Comparison of ENCODE assay signal across 9 cellular contexts in genomic region chr1:100719490-100719889, GRCh38. TPM values are rescaled to one million over a fixed set of nuclear protein-coding genes. Genes with fewer than 3 reads are reported as not detected.
DNase-seq lines count a peak whose midpoint lies in the region; ATAC-seq and TF ChIP-seq lines count a peak whose summit lies in the region.
"Had no signal": no experiment of that assay in that cellular context is flagged by ENCODE, and none has a peak within 500 bp of the region (broad histone marks: within the 10 kb centered on the region; RNA-seq: fewer than 3 reads in every experiment).

TSS of gene VCAM1 (plus strand) at chr1:100719742. CDS start at chr1:100719861, 119 bp downstream.

- H3K4me3 ChIP-seq in esophagus muscularis mucosa (peak within 1 kb of the TSS; percentile 32 to 46 (median 35)), ovary (peak within 1 kb of the TSS; percentile 19)
- no peak within 1 kb of the TSS for H3K4me3 ChIP-seq in CD4-positive, alpha-beta memory T cell (ENCODE audit: low read length in 2 of 2)
- H3K4me3 ChIP-seq: K562 had no signal

- peaks cover 5 to 13% of the 10 kb centered on the region in 2 donors for H3K27me3 Mint-ChIP-seq in CD4-positive, alpha-beta memory T cell
- peaks cover 48% of the 10 kb centered on the region for H3K27me3 Mint-ChIP-seq in T-helper 17 cell

- DNase-seq in GM10248 (ENCODE audit: extremely low spot score) = peak; percentile 7
- DNase-seq in esophagus muscularis mucosa (ENCODE audit: extremely low spot score) = no peak
- peak; percentile 20 to 39 (median 23) for DNase-seq in ovary
- no peak for DNase-seq in CD4-positive, alpha-beta memory T cell
- DNase-seq in T-helper 17 cell = no peak
- no peak for DNase-seq in germinal center (ENCODE audit: low spot score)

- H3K27ac Mint-ChIP-seq in CD4-positive, alpha-beta memory T cell = no peak within 1 kb of the TSS
- H3K27ac Mint-ChIP-seq in T-helper 17 cell = no peak within 1 kb of the TSS

- TF ChIP-seq EP300 in esophagus muscularis mucosa (IDR thresholded peaks at IDR 0.05) (no peak), ovary (IDR thresholded peaks at IDR 0.05) (no peak)

- peak within 1 kb of the TSS; percentile 10 to 56 (median 50) for H3K27ac ChIP-seq in esophagus muscularis mucosa (replicated peaks in 1 of 4)
- H3K27ac ChIP-seq in ovary = peak within 1 kb of the TSS in 1 of 2 donors; percentile 8
- H3K27ac ChIP-seq in CD4-positive, alpha-beta memory T cell (ENCODE audit: low read depth, low read length) = no peak within 1 kb of the TSS

- TF ChIP-seq POLR2A in esophagus muscularis mucosa (IDR thresholded peaks at IDR 0.05; ENCODE audit: low read depth) (no peak), ovary (IDR thresholded peaks at IDR 0.05) (no peak), GM18505 (IDR thresholded peaks at IDR 0.05; ENCODE audit: borderline replicate concordance, extremely low read depth, insufficient read depth, insufficient read length) (no peak)

- H3K4me3 Mint-ChIP-seq in CD4-positive, alpha-beta memory T cell = no peak within 1 kb of the TSS
- no peak within 1 kb of the TSS for H3K4me3 Mint-ChIP-seq in T-helper 17 cell

- H3K4me1 ChIP-seq in esophagus muscularis mucosa (peaks cover 5 to 34% (median 30%) of the 10 kb centered on the region in 4 donors), ovary (ENCODE audit: insufficient read depth) (peaks cover 6% of the 10 kb centered on the region)
- no peaks in the 10 kb centered on the region for H3K4me1 ChIP-seq in CD4-positive, alpha-beta memory T cell (ENCODE audit: insufficient read depth, low read length)

- no peaks in the 10 kb centered on the region for H3K27me3 ChIP-seq in esophagus muscularis mucosa
- no peaks in the 10 kb centered on the region for H3K27me3 ChIP-seq in ovary
- H3K27me3 ChIP-seq in CD4-positive, alpha-beta memory T cell (ENCODE audit: insufficient read depth, low read length) = peaks cover 5% of the 10 kb centered on the region

- H3K4me1 Mint-ChIP-seq in CD4-positive, alpha-beta memory T cell = no peaks in the 10 kb centered on the region
- H3K4me1 Mint-ChIP-seq in T-helper 17 cell = peaks cover 2% of the 10 kb centered on the region

- H3K36me3 Mint-ChIP-seq in CD4-positive, alpha-beta memory T cell = no peaks in the 10 kb centered on the region
- no peaks in the 10 kb centered on the region for H3K36me3 Mint-ChIP-seq in T-helper 17 cell (ENCODE audit: low read depth)

- no peak for TF ChIP-seq CTCF in GM10248 (IDR thresholded peaks at IDR 0.05; ENCODE audit: control extremely low read depth, extremely low read depth, low read depth, missing control alignments)
- no peak for TF ChIP-seq CTCF in esophagus muscularis mucosa (IDR thresholded peaks at IDR 0.05)
- TF ChIP-seq CTCF in ovary (IDR thresholded peaks at IDR 0.05) = no peak

- CTCF ChIA-PET in GM10248 (lab: Yijun Ruan, JAX) = interaction anchor here (0.7 to 1.2 kb wide), 6 partner anchors 12 to 177 kb away, joined by 3 to 4 read pairs (median 3); no protein-coding TSS in a partner anchor
- CTCF ChIA-PET in CD4-positive, alpha-beta memory T cell (lab: Charles Lee; ENCODE audit: partially characterized antibody) = no interaction called here

- H3K36me3 ChIP-seq in esophagus muscularis mucosa (no peaks in the 10 kb centered on the region), ovary (no peaks in the 10 kb centered on the region)
- no peaks in the 10 kb centered on the region for H3K36me3 ChIP-seq in CD4-positive, alpha-beta memory T cell (ENCODE audit: insufficient read depth, low read length)

- intact Hi-C loops in esophagus muscularis mucosa (cut with DNase I) (no loop called here), ovary (cut with DNase I) (no loop called here)
- intact Hi-C loops in CD4-positive, alpha-beta memory T cell (cut with micrococcal nuclease) = no loop called here

- H3K9me3 Mint-ChIP-seq in CD4-positive, alpha-beta memory T cell = peaks cover 0 to 3% (median 0%) of the 10 kb centered on the region in 8 donors

- 27% methylated on average over 7 of the region's 7 CpGs for whole genome bisulfite sequencing in esophagus muscularis mucosa
- WGBS in ovary, 3 donors = 3 to 5% (median 3%) methylated on average over 7 of the region's 7 CpGs

- ATAC-seq in HG02870 (IDR thresholded peaks at IDR 0.05; ENCODE audit: unreplicated experiment) = peak; percentile 55
- no peak for ATAC-seq in T-helper 17 cell
- ATAC-seq in GM18505 (IDR thresholded peaks at IDR 0.05; ENCODE audit: unreplicated experiment) = no peak
- ATAC-seq: K562 had no signal

- POLR2A ChIA-PET in GM10248 (lab: Yijun Ruan, JAX) = no interaction called here
- POLR2A ChIA-PET in CD4-positive, alpha-beta memory T cell (lab: Charles Lee; ENCODE audit: partially characterized antibody) = no interaction called here

- H3K9me3 ChIP-seq in esophagus muscularis mucosa (no peaks in the 10 kb centered on the region), ovary (no peaks in the 10 kb centered on the region), T-helper 17 cell (ENCODE audit: control insufficient read depth, low read length, poor library complexity, severe bottlenecking) (no peaks in the 10 kb centered on the region)
- H3K9me3 ChIP-seq in CD4-positive, alpha-beta memory T cell (ENCODE audit: control insufficient read depth in 1 of 2, low read length in 2 of 2) = no peaks in the 10 kb centered on the region

RNA-seq across cellular contexts. Expression of gene VCAM1, which starts in this region (rescaled TPM):
- 10 to 100 TPM in 1 of 4 donors, 1 to 10 TPM in 3; 5.8 to 25.7 (median 7.9) TPM for total RNA-seq in esophagus muscularis mucosa
- total RNA-seq in ovary = 10 to 100 TPM; 19.0 to 52.6 (median 30.0) TPM
- 10 to 100 TPM; 47.7 to 91.4 TPM for polyA plus RNA-seq in ovary
- not detected for total RNA-seq in CD4-positive, alpha-beta memory T cell
- polyA plus RNA-seq in CD4-positive, alpha-beta memory T cell = not detected
- not detected for total RNA-seq in T-helper 17 cell

Comparison
In these comparisons a context has a peak if more than half of its experiments do, and no peak if none do; other contexts are left out.
1. RNA of gene VCAM1 (total RNA-seq): 19.0 to 52.6 TPM in ovary and 5.8 to 25.7 TPM in esophagus muscularis mucosa; not detected in CD4-positive, alpha-beta memory T cell and not detected in T-helper 17 cell; every median in the first group is over 4 times any median in the second.
2. RNA of gene VCAM1 (polyA plus RNA-seq): 47.7 to 91.4 TPM in ovary; not detected in CD4-positive, alpha-beta memory T cell; every median in the first group is over 10 times any median in the second.
3. DNase-seq: peak in GM10248 (single experiment) and ovary (5 of 5); none in esophagus muscularis mucosa (single experiment), CD4-positive, alpha-beta memory T cell (0 of 5), T-helper 17 cell (0 of 3) and germinal center (single experiment).
4. H3K4me3 ChIP-seq: peak in esophagus muscularis mucosa (4 of 4) and ovary (single experiment); none in CD4-positive, alpha-beta memory T cell (0 of 2).